Comparison of ENCODE assay signal across 9 cellular contexts in genomic region chr1:227886993-227887696, GRCh38.
A peak's percentile ranks its signal among the peaks of the same experiment; 100 is the strongest.
DNase-seq lines count a peak whose midpoint lies in the region; ATAC-seq, FAIRE-seq and TF ChIP-seq lines count a peak whose summit lies in the region.
"Had no signal": no experiment of that assay in that cellular context is flagged by ENCODE, and none has a peak within 500 bp of the region (broad histone marks: within the 10 kb centered on the region; RNA-seq: fewer than 3 reads in every experiment).

No MANE protein-coding gene starts in this region.

- no peak for TF ChIP-seq CTCF in AG04450 (IDR thresholded peaks at IDR 0.05; ENCODE audit: low read depth, low read length)
- TF ChIP-seq CTCF in bronchial epithelial cell (IDR thresholded peaks at IDR 0.05; ENCODE audit: insufficient read depth, low read length, severe bottlenecking) = no peak

- H3K27me3 ChIP-seq in AG04450 (ENCODE audit: control insufficient read depth, insufficient read depth, low read length) (no peaks in the 10 kb centered on the region), bronchial epithelial cell (ENCODE audit: control insufficient read depth, insufficient read depth, low read length) (no peaks in the 10 kb centered on the region)

- H3K4me3 ChIP-seq in AG04450 (ENCODE audit: low read depth, low read length) = peak overlapping the region; percentile 25; the same call in 1 of the 2 replicates
- H3K4me3 ChIP-seq in bronchial epithelial cell (ENCODE audit: low read depth, low read length) = peak overlapping the region; percentile 14

- no peak for TF ChIP-seq POLR2A in GM18505 (IDR thresholded peaks at IDR 0.05; ENCODE audit: borderline replicate concordance, extremely low read depth, insufficient read depth, insufficient read length)

- POLR2A ChIA-PET in AG04450 (lab: Yijun Ruan, JAX) = no interaction called here

- ATAC-seq in left colon = peak; percentile 48
- no peak for ATAC-seq in GM18505 (IDR thresholded peaks at IDR 0.05; ENCODE audit: unreplicated experiment)

- H3K9me3 ChIP-seq in AG04450 (ENCODE audit: control insufficient read depth, insufficient read depth, low read length) = no peaks in the 10 kb centered on the region; the same call in 1 of the 2 replicates

- peak overlapping the region; percentile 39 for H3K27ac ChIP-seq in AG04450 (ENCODE audit: low read depth, low read length)

- CTCF ChIA-PET in AG04450 (lab: Charles Lee) = no interaction called here

- intact Hi-C loops in left colon (cut with DNase I, micrococcal nuclease) = no loop called here

- peak; percentile 30 for DNase-seq in AG04450 (ENCODE audit: low read depth, low spot score)
- DNase-seq in NCI-H146 treated with DMSO at 0.1 percent for 48 hours (lab: John Stamatoyannopoulos, UW; ENCODE audit: unreplicated experiment) = peak; percentile 26
- no peak for DNase-seq in bronchial epithelial cell (ENCODE audit: low read depth)
- DNase-seq in left colon = peak; percentile 46 to 56
- DNase-seq in stimulated activated naive CD4-positive, alpha-beta T cell treated with Interleukin-2 at 50 U/mL for 16 hours (lab: John Stamatoyannopoulos, UW) = peak; percentile 29
- no peak for DNase-seq in A172 (ENCODE audit: low spot score)
- no peak for DNase-seq in T1000 (lab: John Stamatoyannopoulos, UW)

- H3K36me3 ChIP-seq in bronchial epithelial cell (ENCODE audit: control insufficient read depth, insufficient read depth, low read length) = no peaks in the 10 kb centered on the region

- FAIRE-seq in bronchial epithelial cell (lab: Jason Lieb, UNC) = no peak
- FAIRE-seq: TTC549 had no signal

Comparison
In these comparisons a context has a peak if more than half of its experiments do, and no peak if none do; other contexts are left out.
1. DNase-seq: peak in AG04450 (single experiment), NCI-H146 treated with DMSO at 0.1 percent for 48 hours (single experiment), left colon (2 of 2) and stimulated activated naive CD4-positive, alpha-beta T cell treated with Interleukin-2 at 50 U/mL for 16 hours (single experiment); none in bronchial epithelial cell (single experiment), A172 (single experiment) and T1000 (single experiment).